14 cellular contexts compared by ENCODE assay signal in genomic region chr22:44330727-44331660, GRCh38. TPM values are rescaled to one million over a fixed set of nuclear protein-coding genes. Genes with fewer than 3 reads are reported as not detected.
A peak's percentile ranks its signal among the peaks of the same experiment; 100 is the strongest.
DNase-seq lines count a peak whose midpoint lies in the region; ATAC-seq and TF ChIP-seq lines count a peak whose summit lies in the region.
"Had no signal": no experiment of that assay in that cellular context is flagged by ENCODE, and none has a peak within 500 bp of the region (broad histone marks: within the 10 kb centered on the region; RNA-seq: fewer than 3 reads in every experiment).

No MANE protein-coding gene starts in this region.

- ATAC-seq in GM19324 (IDR thresholded peaks at IDR 0.05; ENCODE audit: low FRiP score, unreplicated experiment): no peak
- no peak for ATAC-seq in activated naive CD4-positive, alpha-beta T cell treated with anti-CD3 and anti-CD28 coated beads, Interleukin-2, amount 50 U/mL, for 72 hours
- ATAC-seq: activated T-helper 17 cell treated with anti-CD3 and anti-CD28 coated beads, Interleukin-2, amount 50 U/mL, for 72 hours; left lung; stimulated activated naive CD8-positive, alpha-beta T cell treated with anti-CD3 and anti-CD28 coated beads, Interleukin-15, Interleukin-2, amounts not matched to agents 100 U/mL and 50 U/mL, for 24 hours had no signal

- H3K4me1 Mint-ChIP-seq in nephron progenitor cell: peaks cover 38% of the 10 kb centered on the region

- intact Hi-C loops in cardiac septum (cut with DNase I): loop anchor here (10.0 kb wide), 1 partner anchor 294 kb away; no protein-coding TSS in a partner anchor

- peak overlapping the region; percentile 73 for H3K4me3 Mint-ChIP-seq in nephron progenitor cell

- H3K4me3 ChIP-seq in right atrium auricular region: peak overlapping the region; percentile 33 to 47
- peak overlapping the region; percentile 36 for H3K4me3 ChIP-seq in ectodermal cell (ENCODE audit: insufficient read depth, low read depth, low read length)

- no peak for TF ChIP-seq CTCF in right atrium auricular region (IDR thresholded peaks at IDR 0.05)
- TF ChIP-seq CTCF in nephron progenitor cell (IDR thresholded peaks at IDR 0.05): no peak

- no peaks in the 10 kb centered on the region for H3K36me3 Mint-ChIP-seq in nephron progenitor cell (ENCODE audit: low read depth)
- H3K36me3 Mint-ChIP-seq in activated naive CD4-positive, alpha-beta T cell treated with anti-CD3 and anti-CD28 coated beads, Interleukin-2, amount 50 U/mL, for 72 hours: no peaks in the 10 kb centered on the region
- H3K36me3 Mint-ChIP-seq: CD4-positive, CD25-positive, alpha-beta regulatory T cell had no signal

- H3K36me3 ChIP-seq in right atrium auricular region (no peaks in the 10 kb centered on the region), ectodermal cell (ENCODE audit: control insufficient read depth, insufficient read depth, low read length) (no peaks in the 10 kb centered on the region)
- H3K36me3 ChIP-seq: left lung had no signal

- H3K9me3 Mint-ChIP-seq in nephron progenitor cell: no peaks in the 10 kb centered on the region
- H3K9me3 Mint-ChIP-seq in activated naive CD4-positive, alpha-beta T cell treated with anti-CD3 and anti-CD28 coated beads, Interleukin-2, amount 50 U/mL, for 72 hours: no peaks in the 10 kb centered on the region
- H3K9me3 Mint-ChIP-seq: activated T-helper 17 cell treated with anti-CD3 and anti-CD28 coated beads, Interleukin-2, amount 50 U/mL, for 72 hours; CD4-positive, CD25-positive, alpha-beta regulatory T cell had no signal

- WGBS in ectodermal cell, 2 experiments: 1% methylated on average over 105 of the region's 105 CpGs

- H3K27me3 Mint-ChIP-seq in nephron progenitor cell (ENCODE audit: low read depth, poor library complexity): peaks cover 49% of the 10 kb centered on the region

- DNase-seq in right atrium auricular region (ENCODE audit: low spot score) (no peak), cardiac septum (ENCODE audit: low spot score) (no peak), nephron progenitor cell (peak; percentile 69), cerebellum (ENCODE audit: low spot score) (no peak)
- DNase-seq in activated CD4-positive, alpha-beta T cell treated with anti-CD3 and anti-CD28 coated beads for 48 hours: no peak
- no peak for DNase-seq in activated naive CD4-positive, alpha-beta T cell treated with anti-CD3 and anti-CD28 coated beads, Interleukin-2, amount 50 U/mL, for 72 hours (ENCODE audit: low spot score in 2 of 2)
- DNase-seq: CD4-positive, CD25-positive, alpha-beta regulatory T cell; left lung; stimulated activated CD4-positive, alpha-beta T cell treated with anti-CD3 and anti-CD28 coated beads, Interleukin-15, amount 100 ng/mL, for 24 hours had no signal

- H3K27me3 ChIP-seq in right atrium auricular region (peaks cover 0 to 7% of the 10 kb centered on the region in 2 donors), ectodermal cell (ENCODE audit: control insufficient read depth, insufficient read depth, low read length, poor library complexity, severe bottlenecking) (peaks cover 56% of the 10 kb centered on the region)

- H3K4me1 ChIP-seq in right atrium auricular region: peaks cover 0 to 20% of the 10 kb centered on the region in 2 donors
- peaks cover 34% of the 10 kb centered on the region for H3K4me1 ChIP-seq in ectodermal cell (ENCODE audit: control insufficient read depth, insufficient read depth, low read length)

- no peak overlapping the region for H3K27ac ChIP-seq in right atrium auricular region
- no peak overlapping the region for H3K27ac ChIP-seq in ectodermal cell (ENCODE audit: insufficient read depth, low read depth, low read length, poor library complexity, severe bottlenecking)
- H3K27ac ChIP-seq: left lung had no signal

- H3K9me3 ChIP-seq in right atrium auricular region: no peaks in the 10 kb centered on the region
- no peaks in the 10 kb centered on the region for H3K9me3 ChIP-seq in ectodermal cell (ENCODE audit: control insufficient read depth, low read length)
- H3K9me3 ChIP-seq: left lung had no signal

- H3K27ac Mint-ChIP-seq in nephron progenitor cell: no peak overlapping the region
- no peak overlapping the region for H3K27ac Mint-ChIP-seq in activated naive CD4-positive, alpha-beta T cell treated with anti-CD3 and anti-CD28 coated beads, Interleukin-2, amount 50 U/mL, for 72 hours
- H3K27ac Mint-ChIP-seq: activated T-helper 17 cell treated with anti-CD3 and anti-CD28 coated beads, Interleukin-2, amount 50 U/mL, for 72 hours; CD4-positive, CD25-positive, alpha-beta regulatory T cell had no signal

RNA-seq across cellular contexts. Expression of gene SHISAL1, which starts 18.2 kb away (rescaled TPM):
- total RNA-seq in right atrium auricular region: 1 to 10 TPM in 1 of 2 donors, under 1 TPM in 1; 0.26 to 2.0 TPM
- total RNA-seq in cardiac septum: 0.70 TPM
- polyA plus RNA-seq in ectodermal cell (2013, experiment 1 of 4): 5.1 TPM
- polyA plus RNA-seq in ectodermal cell (2013, experiment 2 of 4): 4.9 TPM
- polyA plus RNA-seq in ectodermal cell (2013, experiment 3 of 4): 3.3 TPM
- polyA plus RNA-seq in ectodermal cell (2013, experiment 4 of 4): 3.5 TPM
- total RNA-seq in cerebellum: 14.6 TPM
- total RNA-seq in activated naive CD4-positive, alpha-beta T cell treated with anti-CD3 and anti-CD28 coated beads, Interleukin-2, amount 50 U/mL, for 72 hours: not detected
- total RNA-seq: activated T-helper 17 cell treated with anti-CD3 and anti-CD28 coated beads, Interleukin-2, amount 50 U/mL, for 72 hours; CD4-positive, CD25-positive, alpha-beta regulatory T cell; OCI-LY7 had no signal
- polyA plus RNA-seq: CD4-positive, CD25-positive, alpha-beta regulatory T cell had no signal
